ENCODE assay signal across 8 cellular contexts in genomic region chrX:1391370-1391706, GRCh38. TPM values are rescaled to one million over a fixed set of nuclear protein-coding genes. Genes with fewer than 3 reads are reported as not detected.
DNase-seq lines count a peak whose midpoint lies in the region; ATAC-seq and TF ChIP-seq lines count a peak whose summit lies in the region.

No MANE protein-coding gene starts in this region.

- peaks cover 71% of the 10 kb centered on the region for H3K36me3 Mint-ChIP-seq in GM23338 (ENCODE audit: low read depth)
- peaks cover 68% of the 10 kb centered on the region for H3K36me3 Mint-ChIP-seq in activated CD8-positive, alpha-beta T cell treated with anti-CD3 and anti-CD28 coated beads, Interleukin-2, amount 10 ng/mL, durations not matched to agents 7 days and 5 days (ENCODE audit: low read depth)

- H3K27me3 ChIP-seq in GM23338 (ENCODE audit: insufficient read depth) = no peaks in the 10 kb centered on the region
- no peaks in the 10 kb centered on the region for H3K27me3 ChIP-seq in left ventricle myocardium inferior (ENCODE audit: low read depth)

- H3K4me3 Mint-ChIP-seq in GM23338 = peak overlapping the region; percentile 93
- H3K4me3 Mint-ChIP-seq in activated CD8-positive, alpha-beta T cell treated with anti-CD3 and anti-CD28 coated beads, Interleukin-2, amount 10 ng/mL, durations not matched to agents 7 days and 5 days = peak overlapping the region; percentile 92

- H4K20me1 ChIP-seq in GM23338 (replicated peaks; ENCODE audit: insufficient read depth) = peaks cover 38% of the 10 kb centered on the region

- H3K4me1 ChIP-seq in GM23338 (ENCODE audit: insufficient read depth) (peaks cover 16% of the 10 kb centered on the region), left ventricle myocardium inferior (peaks cover 73% of the 10 kb centered on the region)

- peak overlapping the region; percentile 92 for H3K27ac ChIP-seq in GM23338 (ENCODE audit: low read depth)
- H3K27ac ChIP-seq in left ventricle myocardium inferior (replicated peaks) = peak overlapping the region; percentile 100
- peak overlapping the region; percentile 88 to 100 (median 99) for H3K27ac ChIP-seq in skin epidermis

- peaks cover 45% of the 10 kb centered on the region for H3K4me1 Mint-ChIP-seq in GM23338
- H3K4me1 Mint-ChIP-seq in activated CD8-positive, alpha-beta T cell treated with anti-CD3 and anti-CD28 coated beads, Interleukin-2, amount 10 ng/mL, durations not matched to agents 7 days and 5 days (ENCODE audit: low read depth) = peaks cover 65% of the 10 kb centered on the region

- H3K9me2 ChIP-seq in GM23338 (ENCODE audit: insufficient read depth) = no peaks in the 10 kb centered on the region

- H3K27me3 Mint-ChIP-seq in GM23338 (ENCODE audit: insufficient read depth, low read depth, poor library complexity) = peaks cover 51% of the 10 kb centered on the region
- no peaks in the 10 kb centered on the region for H3K27me3 Mint-ChIP-seq in activated CD8-positive, alpha-beta T cell treated with anti-CD3 and anti-CD28 coated beads, Interleukin-2, amount 10 ng/mL, durations not matched to agents 7 days and 5 days (ENCODE audit: low read depth)

- no peak for TF ChIP-seq CTCF in AG04449 (IDR thresholded peaks at IDR 0.05; ENCODE audit: insufficient read depth, low read length, missing control alignments)
- no peak for TF ChIP-seq CTCF in GM23338 (conservative IDR thresholded peaks at IDR 0.05; ENCODE audit: low read depth in 2 of 2)
- no peak for TF ChIP-seq CTCF in left ventricle myocardium inferior (IDR thresholded peaks at IDR 0.05; ENCODE audit: borderline replicate concordance)

- H3K36me3 ChIP-seq in GM23338 (ENCODE audit: insufficient read depth) (peaks cover 41% of the 10 kb centered on the region), left ventricle myocardium inferior (peaks cover 51% of the 10 kb centered on the region)

- peak; percentile 43 for ATAC-seq in GM23338
- ATAC-seq in activated CD8-positive, alpha-beta T cell treated with anti-CD3 and anti-CD28 coated beads, Interleukin-2, amount 10 ng/mL, durations not matched to agents 7 days and 5 days = no peak
- no peak for ATAC-seq in HG02938 (IDR thresholded peaks at IDR 0.05; ENCODE audit: unreplicated experiment)

- CTCF ChIA-PET in AG04449 (lab: Yijun Ruan, JAX) = no interaction called here
- CTCF ChIA-PET in activated CD8-positive, alpha-beta T cell treated with anti-CD3 and anti-CD28 coated beads, Interleukin-2, amount 10 ng/mL, durations not matched to agents 7 days and 5 days (lab: Charles Lee) = no interaction called here

- H3F3A ChIP-seq in GM23338 (replicated peaks; ENCODE audit: low read depth) = peaks cover 42% of the 10 kb centered on the region

- peaks cover 11% of the 10 kb centered on the region for H3K9me3 Mint-ChIP-seq in GM23338
- no peaks in the 10 kb centered on the region for H3K9me3 Mint-ChIP-seq in activated CD8-positive, alpha-beta T cell treated with anti-CD3 and anti-CD28 coated beads, Interleukin-2, amount 10 ng/mL, durations not matched to agents 7 days and 5 days (ENCODE audit: insufficient read depth)

- intact Hi-C loops in left ventricle myocardium inferior (cut with micrococcal nuclease) = no loop called here

- H3K4me2 ChIP-seq in GM23338 = peak overlapping the region; percentile 99

- H3K4me3 ChIP-seq in AG04449 (ENCODE audit: low read depth, low read length) = peak overlapping the region; percentile 100
- H3K4me3 ChIP-seq in GM23338 = peak overlapping the region; percentile 100
- H3K4me3 ChIP-seq in left ventricle myocardium inferior = peak overlapping the region; percentile 100
- peak overlapping the region; percentile 83 to 100 (median 92) for H3K4me3 ChIP-seq in skin epidermis

- DNase-seq in AG04449 (ENCODE audit: low read depth, low spot score) (no peak), GM23338 (ENCODE audit: low spot score) (peak; percentile 88), left ventricle myocardium inferior (no peak), midbrain (lab: John Stamatoyannopoulos, UW) (no peak)
- peak; percentile 92 for DNase-seq in activated CD8-positive, alpha-beta T cell treated with anti-CD3 and anti-CD28 coated beads, Interleukin-2, amount 10 ng/mL, durations not matched to agents 7 days and 5 days
- DNase-seq in stimulated activated CD4-positive, alpha-beta T cell treated with anti-CD3 and anti-CD28 coated beads, Interleukin-2, amount 100 ng/mL, for 24 hours = no peak

- peaks cover 76% of the 10 kb centered on the region for H3K79me2 ChIP-seq in GM23338 (replicated peaks; ENCODE audit: insufficient read depth)

- no peak overlapping the region for H2AFZ ChIP-seq in GM23338

- H3K27ac Mint-ChIP-seq in GM23338 = peak overlapping the region; percentile 94
- H3K27ac Mint-ChIP-seq in activated CD8-positive, alpha-beta T cell treated with anti-CD3 and anti-CD28 coated beads, Interleukin-2, amount 10 ng/mL, durations not matched to agents 7 days and 5 days = peak overlapping the region; percentile 97

- no peaks in the 10 kb centered on the region for H3K9me3 ChIP-seq in left ventricle myocardium inferior (replicated peaks)

- POLR2A ChIA-PET in AG04449 (lab: Yijun Ruan, JAX) = no interaction called here
- POLR2A ChIA-PET in activated CD8-positive, alpha-beta T cell treated with anti-CD3 and anti-CD28 coated beads, Interleukin-2, amount 10 ng/mL, durations not matched to agents 7 days and 5 days (lab: Charles Lee) = no interaction called here

TF ChIP-seq in GM23338, 12 proteins besides CTCF, POLR2A, EP300 and RAD21 (continues in another document):
- TF ChIP-seq ETS1 (IDR thresholded peaks at IDR 0.05) = no peak
- TF ChIP-seq ZNF331 (CRISPR knock-in tag; IDR thresholded peaks at IDR 0.05; ENCODE audit: low read depth) = no peak
- TF ChIP-seq POLR2AphosphoS5 (IDR thresholded peaks at IDR 0.05; ENCODE audit: low read depth) = no peak
- TF ChIP-seq ZNF114 (CRISPR knock-in tag; IDR thresholded peaks at IDR 0.05) = no peak
- TF ChIP-seq STAT1 (IDR thresholded peaks at IDR 0.05; ENCODE audit: unreplicated experiment) = no peak

RNA-seq across cellular contexts. Expression of gene SLC25A6, which starts 0.6 kb away (rescaled TPM):
- 394 and 486 TPM in 2 replicates for total RNA-seq in GM23338 (2014; rRNA removed; shearing (Covaris generic))
- 358 TPM in 2 replicates for polyA plus RNA-seq in GM23338 (2016; fragmentation: Nextera tagmentation; extraction: Ambion mirVana)
- total RNA-seq in activated CD8-positive, alpha-beta T cell treated with anti-CD3 and anti-CD28 coated beads, Interleukin-2, amount 10 ng/mL, durations not matched to agents 7 days and 5 days = 100 to 1,000 TPM; 273 to 293 TPM
- total RNA-seq in left ventricle myocardium inferior = 158 TPM

RNA-seq across cellular contexts. Expression of gene IL3RA, which starts 54.8 kb away (rescaled TPM):
- 0.39 TPM in 1 of 2 replicates, not detected in the other for total RNA-seq in GM23338 (2014; rRNA removed; shearing (Covaris generic))
- 0.78 and 0.86 TPM in 2 replicates for polyA plus RNA-seq in GM23338 (2016; fragmentation: Nextera tagmentation; extraction: Ambion mirVana)
- total RNA-seq in activated CD8-positive, alpha-beta T cell treated with anti-CD3 and anti-CD28 coated beads, Interleukin-2, amount 10 ng/mL, durations not matched to agents 7 days and 5 days = under 1 TPM; 0.60 to 0.61 TPM
- 6.9 TPM for total RNA-seq in left ventricle myocardium inferior

Comparison
In these comparisons a context has a peak if more than half of its experiments do, and no peak if none do; other contexts are left out.
1. DNase-seq: peak in GM23338 (single experiment) and activated CD8-positive, alpha-beta T cell treated with anti-CD3 and anti-CD28 coated beads, Interleukin-2, amount 10 ng/mL, durations not matched to agents 7 days and 5 days (single experiment); none in AG04449 (single experiment), left ventricle myocardium inferior (single experiment), midbrain (single experiment) and stimulated activated CD4-positive, alpha-beta T cell treated with anti-CD3 and anti-CD28 coated beads, Interleukin-2, amount 100 ng/mL, for 24 hours (0 of 2).
2. Peak in every context shown above with its lines, with median percentiles within 50 percentile points of each other: H3K4me3 ChIP-seq and H3K27ac ChIP-seq.